ENCODE assay signal across 25 cellular contexts in the genomic region with DNA sequence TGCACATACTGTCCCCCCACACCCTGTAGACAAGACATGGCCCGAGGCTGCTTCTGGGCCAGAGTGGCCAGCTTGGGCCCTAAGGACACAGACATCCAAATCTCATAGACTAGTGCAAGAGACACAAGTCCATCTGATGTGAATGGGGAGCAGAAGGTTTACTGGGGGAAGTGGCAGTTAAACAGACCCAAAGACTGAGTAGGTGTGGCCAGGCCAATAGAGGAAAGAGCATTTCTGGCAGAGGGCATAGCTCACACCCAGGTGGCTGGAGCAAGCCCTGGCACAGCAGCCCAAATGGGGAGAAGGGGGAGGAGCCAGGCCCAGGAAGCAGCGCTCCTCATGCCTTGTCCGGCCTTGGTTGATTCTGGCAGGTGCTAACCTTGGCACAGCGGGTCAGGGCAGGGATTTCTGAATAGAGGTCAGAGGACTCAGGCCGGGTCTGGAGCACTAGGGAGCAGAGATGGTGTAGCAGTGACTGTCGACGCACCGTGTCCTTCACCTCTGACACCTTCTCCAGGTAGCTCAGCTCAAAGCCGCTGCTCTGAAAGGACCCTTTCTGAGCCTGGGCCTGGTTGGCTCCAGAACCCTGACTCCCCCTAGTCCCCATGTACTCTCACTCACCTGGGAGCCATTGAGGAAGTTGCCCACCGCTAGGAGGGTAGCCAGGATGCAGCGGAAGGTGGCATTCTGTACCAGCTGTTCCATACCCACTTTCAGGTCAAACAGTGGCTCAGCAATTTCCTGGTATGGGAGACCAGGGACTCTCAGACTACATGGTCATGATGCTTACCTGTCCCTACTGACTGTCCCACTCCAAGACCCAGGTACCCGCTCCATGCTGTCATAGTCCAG. TPM values are rescaled to one million over a fixed set of nuclear protein-coding genes. Genes with fewer than 3 reads are reported as not detected.
A peak's percentile ranks its signal among the peaks of the same experiment; 100 is the strongest.
DNase-seq lines count a peak whose midpoint lies in the region; ATAC-seq and TF ChIP-seq lines count a peak whose summit lies in the region.
"Had no signal": no experiment of that assay in that cellular context is flagged by ENCODE, and none has a peak within 500 bp of the region (broad histone marks: within the 10 kb centered on the region; RNA-seq: fewer than 3 reads in every experiment).

No MANE protein-coding gene starts in this region.

- H3K9me3 Mint-ChIP-seq in activated naive CD4-positive, alpha-beta T cell treated with anti-CD3 and anti-CD28 coated beads, Interleukin-2, amount 50 U/mL, for 72 hours = no peaks in the 10 kb centered on the region
- no peaks in the 10 kb centered on the region for H3K9me3 Mint-ChIP-seq in endodermal cell
- H3K9me3 Mint-ChIP-seq in stimulated activated effector memory CD8-positive, alpha-beta T cell treated with anti-CD3 and anti-CD28 coated beads, Interleukin-12 subunit alpha, Interleukin-12 subunit beta, amount 100 ng/mL, for 72 hours = no peaks in the 10 kb centered on the region
- H3K9me3 Mint-ChIP-seq: activated CD8-positive, alpha-beta T cell treated with anti-CD3 and anti-CD28 coated beads for 36 hours; nephron progenitor cell; T-cell had no signal

- H2AK5ac ChIP-seq in IMR-90 (ENCODE audit: low read depth, low read length) = no peak overlapping the region

- CTCF ChIA-PET in IMR-90 (lab: Yijun Ruan, JAX) = no interaction called here

- no peak for TF ChIP-seq POLR2A in IMR-90 (IDR thresholded peaks at IDR 0.05; ENCODE audit: low read depth, low read length)

- intact Hi-C loops in IMR-90 (cut with micrococcal nuclease) = no loop called here

- H3K4me2 ChIP-seq in IMR-90 (ENCODE audit: low read depth, low read length) = no peak overlapping the region
- H3K4me2 ChIP-seq: A549 had no signal

- no peak for TF ChIP-seq RAD21 in IMR-90 (IDR thresholded peaks at IDR 0.05; ENCODE audit: low read length)

- H4K20me1 ChIP-seq in IMR-90 (ENCODE audit: insufficient read depth, low read length) = peaks cover 7% of the 10 kb centered on the region; the same call in 1 of the 2 replicates

- ATAC-seq in activated naive CD4-positive, alpha-beta T cell treated with anti-CD3 and anti-CD28 coated beads, Interleukin-2, amount 50 U/mL, for 72 hours = no peak
- ATAC-seq in IMR-90 (ENCODE audit: low read depth) = no peak
- no peak for ATAC-seq in stimulated activated effector memory CD8-positive, alpha-beta T cell treated with anti-CD3 and anti-CD28 coated beads, Interleukin-12 subunit alpha, Interleukin-12 subunit beta, amount 100 ng/mL, for 72 hours
- no peak for ATAC-seq in stimulated activated naive CD8-positive, alpha-beta T cell treated with anti-CD3 and anti-CD28 coated beads, Interleukin-15, Interleukin-2, amounts not matched to agents 100 U/mL and 50 U/mL, for 24 hours
- ATAC-seq: A549; activated CD8-positive, alpha-beta T cell treated with anti-CD3 and anti-CD28 coated beads for 36 hours; lower lobe of right lung; pancreas; sciatic nerve; T-cell had no signal

- H3K27ac ChIP-seq in IMR-90 (ENCODE audit: insufficient read depth, low read length) (no peak overlapping the region), endodermal cell (ENCODE audit: low read depth, low read length) (no peak overlapping the region)
- H3K27ac ChIP-seq: A549, coronary artery, lower lobe of right lung, pancreas, upper lobe of left lung had no signal

- TF ChIP-seq CTCF in IMR-90 (conservative IDR thresholded peaks at IDR 0.05; ENCODE audit: low read depth, low read length) = no peak
- no peak for TF ChIP-seq CTCF in endodermal cell (conservative IDR thresholded peaks at IDR 0.05)

- peaks cover 19 to 62% of the 10 kb centered on the region in 2 experiments for H3K79me1 ChIP-seq in IMR-90 (ENCODE audit: low read depth in 1 of 2, low read length in 2 of 2)

- no peak overlapping the region for H2BK15ac ChIP-seq in IMR-90 (ENCODE audit: low read depth, low read length)

- H4K8ac ChIP-seq in IMR-90 (ENCODE audit: low read depth in 2 of 2, low read length in 2 of 2) = no peak overlapping the region

- no peaks in the 10 kb centered on the region for H3K9me3 ChIP-seq in IMR-90 (ENCODE audit: control insufficient read depth, insufficient read depth, low read length)
- H3K9me3 ChIP-seq in endodermal cell (ENCODE audit: control insufficient read depth, low read length) = no peaks in the 10 kb centered on the region
- H3K9me3 ChIP-seq: A549, lower lobe of right lung, pancreas, upper lobe of left lung had no signal

- no peak overlapping the region for H2AK9ac ChIP-seq in IMR-90 (replicated peaks; ENCODE audit: low read depth, low read length, poor library complexity)

- no peak overlapping the region for H2BK20ac ChIP-seq in IMR-90 (ENCODE audit: low read depth, low read length)

- WGBS in IMR-90 (ENCODE audit: extremely low coverage in 2 of 2, insufficient read length in 1 of 2), 2 experiments = 93% methylated on average over 3 of the region's 12 CpGs; no CpG with 5 or more reads in 1 of the 2 experiments
- WGBS in endodermal cell (ENCODE audit: insufficient coverage in 1 of 2, insufficient read length in 1 of 2), 2 experiments = 93 to 98% methylated on average over 5 to 12 of the region's 12 CpGs

- H2BK5ac ChIP-seq in IMR-90 (ENCODE audit: low read depth, low read length, poor library complexity, severe bottlenecking) = no peak overlapping the region

- H3K36me3 ChIP-seq in IMR-90 (ENCODE audit: control insufficient read depth, insufficient read depth, low read length) (peaks cover 65% of the 10 kb centered on the region), endodermal cell (ENCODE audit: control insufficient read depth, insufficient read depth, low read length) (peaks cover 75% of the 10 kb centered on the region)

- POLR2A ChIA-PET in IMR-90 (lab: Charles Lee; ENCODE audit: unreplicated experiment) = no interaction called here

- no peak overlapping the region for H3K4me3 Mint-ChIP-seq in endodermal cell
- no peak overlapping the region for H3K4me3 Mint-ChIP-seq in stimulated activated effector memory CD8-positive, alpha-beta T cell treated with anti-CD3 and anti-CD28 coated beads, Interleukin-12 subunit alpha, Interleukin-12 subunit beta, amount 100 ng/mL, for 72 hours
- H3K4me3 Mint-ChIP-seq: activated CD8-positive, alpha-beta T cell treated with anti-CD3 and anti-CD28 coated beads for 36 hours; nephron progenitor cell; T-cell had no signal

- no peak overlapping the region for H4K5ac ChIP-seq in IMR-90 (ENCODE audit: low read depth, low read length)

- H3K27me3 ChIP-seq in IMR-90 (ENCODE audit: control insufficient read depth, insufficient read depth, low read length) = no peaks in the 10 kb centered on the region
- no peaks in the 10 kb centered on the region for H3K27me3 ChIP-seq in endodermal cell (ENCODE audit: control insufficient read depth, insufficient read depth, low read length, poor library complexity, severe bottlenecking)
- H3K27me3 ChIP-seq: pancreas, upper lobe of left lung had no signal

- no peak overlapping the region for H2BK120ac ChIP-seq in IMR-90 (ENCODE audit: low read depth, low read length)

- peaks cover 17 to 40% of the 10 kb centered on the region in 2 donors for H3K36me3 Mint-ChIP-seq in activated naive CD4-positive, alpha-beta T cell treated with anti-CD3 and anti-CD28 coated beads, Interleukin-2, amount 50 U/mL, for 72 hours
- peaks cover 53% of the 10 kb centered on the region for H3K36me3 Mint-ChIP-seq in endodermal cell (ENCODE audit: low read depth)
- peaks cover 94% of the 10 kb centered on the region for H3K36me3 Mint-ChIP-seq in stimulated activated effector memory CD8-positive, alpha-beta T cell treated with anti-CD3 and anti-CD28 coated beads, Interleukin-12 subunit alpha, Interleukin-12 subunit beta, amount 100 ng/mL, for 72 hours

- H3K9ac ChIP-seq in IMR-90 (ENCODE audit: low read depth, low read length) (no peak overlapping the region), endodermal cell (ENCODE audit: extremely low read depth, low read length, poor library complexity, severe bottlenecking) (no peak overlapping the region)

- in situ Hi-C loops in IMR-90 (cut with MboI; ENCODE audit: low sequenced_read_pairs) = no loop called here

- peaks cover 10% of the 10 kb centered on the region for H3K4me1 ChIP-seq in IMR-90 (ENCODE audit: control insufficient read depth, insufficient read depth, low read length)
- no peaks in the 10 kb centered on the region for H3K4me1 ChIP-seq in endodermal cell (ENCODE audit: control insufficient read depth, insufficient read depth, low read length)

- H2AFZ ChIP-seq in IMR-90 (replicated peaks; ENCODE audit: low read length, poor library complexity) = peak overlapping the region; percentile 23

- no TSS peak for BruUV-seq in IMR-90 (replicated peaks; lab: Mats Ljungman, UMichigan)

- H4K91ac ChIP-seq in IMR-90 (ENCODE audit: insufficient read depth, low read depth, low read length) = no peak overlapping the region

- no peak overlapping the region for H3K18ac ChIP-seq in IMR-90 (ENCODE audit: low read depth, low read length)

- H3K4me1 Mint-ChIP-seq in endodermal cell = peaks cover 12% of the 10 kb centered on the region
- H3K4me1 Mint-ChIP-seq in stimulated activated effector memory CD8-positive, alpha-beta T cell treated with anti-CD3 and anti-CD28 coated beads, Interleukin-12 subunit alpha, Interleukin-12 subunit beta, amount 100 ng/mL, for 72 hours = peaks cover 37% of the 10 kb centered on the region

- H3K27ac Mint-ChIP-seq in activated naive CD4-positive, alpha-beta T cell treated with anti-CD3 and anti-CD28 coated beads, Interleukin-2, amount 50 U/mL, for 72 hours = peak overlapping the region; percentile 57 to 81
- H3K27ac Mint-ChIP-seq in endodermal cell = no peak overlapping the region
- peak overlapping the region; percentile 65 for H3K27ac Mint-ChIP-seq in stimulated activated effector memory CD8-positive, alpha-beta T cell treated with anti-CD3 and anti-CD28 coated beads, Interleukin-12 subunit alpha, Interleukin-12 subunit beta, amount 100 ng/mL, for 72 hours
- H3K27ac Mint-ChIP-seq: activated CD8-positive, alpha-beta T cell treated with anti-CD3 and anti-CD28 coated beads for 36 hours; nephron progenitor cell; T-cell had no signal

- no peak overlapping the region for H3K23ac ChIP-seq in IMR-90 (ENCODE audit: low read depth, low read length)

- DNase-seq in activated naive CD4-positive, alpha-beta T cell treated with anti-CD3 and anti-CD28 coated beads, Interleukin-2, amount 50 U/mL, for 72 hours (ENCODE audit: low spot score in 2 of 2) = no peak
- no peak for DNase-seq in activated naive CD4-positive, alpha-beta T cell treated with anti-CD3 and anti-CD28 coated beads, Interleukin-2, amount 50 U/mL, for 16 hours
- DNase-seq in IMR-90 (no peak), endodermal cell (peak; percentile 46), cortex of kidney (lab: John Stamatoyannopoulos, UW) (no peak)
- no peak for DNase-seq in stimulated activated effector memory CD8-positive, alpha-beta T cell treated with anti-CD3 and anti-CD28 coated beads, Interleukin-12 subunit alpha, Interleukin-12 subunit beta, amount 100 ng/mL, for 72 hours (ENCODE audit: low spot score in 2 of 2)
- DNase-seq in stimulated activated naive CD4-positive, alpha-beta T cell treated with Interleukin-2 at 50 U/mL for 16 hours (lab: John Stamatoyannopoulos, UW) = no peak
- DNase-seq in stimulated activated naive CD8-positive, alpha-beta T cell treated with anti-CD3 and anti-CD28 coated beads, Interleukin-15, Interleukin-2, amounts not matched to agents 100 U/mL and 50 U/mL, for 24 hours = no peak
- DNase-seq: activated CD4-positive, CD25-positive, alpha-beta regulatory T cell treated with anti-CD3 and anti-CD28 coated beads, Interleukin-2, amount 50 U/mL, for 72 hours; activated CD8-positive, alpha-beta T cell treated with anti-CD3 and anti-CD28 coated beads for 36 hours; activated gamma-delta T cell treated with Interleukin-2 at 50 U/mL for 16 hours; DMS79 treated with DMSO at 0.1 percent for 48 hours; lower lobe of right lung; NCI-H2081 treated with DMSO at 0.1 percent for 48 hours; NCI-H446 treated with DMSO at 0.1 percent for 48 hours; nephron progenitor cell; OCI-M1; SIG-M5; substantia nigra; T-cell had no signal

- H3K14ac ChIP-seq in IMR-90 (replicated peaks; ENCODE audit: low read depth, low read length) = no peak overlapping the region

- H3K56ac ChIP-seq in IMR-90 (ENCODE audit: extremely low read depth, insufficient read depth, low read length) = no peak overlapping the region

- H3K27me3 Mint-ChIP-seq in endodermal cell (ENCODE audit: insufficient read depth) = no peaks in the 10 kb centered on the region
- H3K27me3 Mint-ChIP-seq: activated CD8-positive, alpha-beta T cell treated with anti-CD3 and anti-CD28 coated beads for 36 hours; T-cell had no signal

- H3K4ac ChIP-seq in IMR-90 (ENCODE audit: low read depth, low read length) = no peak overlapping the region

- H3K9me1 ChIP-seq in IMR-90 (ENCODE audit: insufficient read depth, low read length) = peaks cover 4% of the 10 kb centered on the region; the same call in 1 of the 2 replicates

- dilution Hi-C loops in IMR-90 (cut with HindIII; ENCODE audit: low sequenced_read_pairs, unreplicated experiment) = no loop called here

- H3K4me3 ChIP-seq in IMR-90 (ENCODE audit: insufficient read depth, low read depth, low read length) = no peak overlapping the region
- H3K4me3 ChIP-seq in endodermal cell (ENCODE audit: low read length) = no peak overlapping the region
- H3K4me3 ChIP-seq: A549, coronary artery, lower lobe of right lung, pancreas, upper lobe of left lung had no signal

RNA-seq across cellular contexts. Expression of a gene that starts 4.1 kb away (rescaled TPM):
- total RNA-seq in activated naive CD4-positive, alpha-beta T cell treated with anti-CD3 and anti-CD28 coated beads, Interleukin-2, amount 50 U/mL, for 72 hours = 10 to 100 TPM; 28.4 to 35.4 TPM
- total RNA-seq in IMR-90 (2012; rRNA removed) = 41.7 and 65.6 TPM in 2 replicates
- polyA plus RNA-seq in IMR-90 (2012; rRNA removed) = 66.5 and 68.8 TPM in 2 replicates
- polyA plus RNA-seq in IMR-90 (2012; cell fraction: cytosol; rRNA removed) = 73.8 and 83.8 TPM in 2 replicates
- 75.2 and 101 TPM in 2 replicates for polyA plus RNA-seq in IMR-90 (2012; cell fraction: nucleus; rRNA removed; ENCODE audit: low replicate concordance)
- 10 to 100 TPM; 43.1 to 46.4 TPM for total RNA-seq in endodermal cell
- polyA plus RNA-seq in endodermal cell (2013, experiment 1 of 2) = 40.4 TPM
- 36.2 TPM for polyA plus RNA-seq in endodermal cell (2013, experiment 2 of 2)

RNA-seq across cellular contexts. Expression of a gene that starts 16.2 kb away (rescaled TPM):
- total RNA-seq in activated naive CD4-positive, alpha-beta T cell treated with anti-CD3 and anti-CD28 coated beads, Interleukin-2, amount 50 U/mL, for 72 hours = 100 to 1,000 TPM; 104 to 133 TPM
- 13.1 and 13.8 TPM in 2 replicates for total RNA-seq in IMR-90 (2012; rRNA removed)
- 64.0 and 71.4 TPM in 2 replicates for polyA plus RNA-seq in IMR-90 (2012; rRNA removed)
- 41.0 and 42.3 TPM in 2 replicates for polyA plus RNA-seq in IMR-90 (2012; cell fraction: cytosol; rRNA removed)
- polyA plus RNA-seq in IMR-90 (2012; cell fraction: nucleus; rRNA removed; ENCODE audit: low replicate concordance) = 260 and 582 TPM in 2 replicates
- total RNA-seq in endodermal cell = 10 to 100 TPM; 51.7 to 71.9 TPM
- polyA plus RNA-seq in endodermal cell (2013, experiment 1 of 2) = 31.9 TPM
- 31.3 TPM for polyA plus RNA-seq in endodermal cell (2013, experiment 2 of 2)

RNA-seq across cellular contexts. Expression of a gene that starts 17.7 kb away (rescaled TPM):
- 10 to 100 TPM in 1 of 2 donors, 1 to 10 TPM in 1; 8.3 to 13.6 TPM for total RNA-seq in activated naive CD4-positive, alpha-beta T cell treated with anti-CD3 and anti-CD28 coated beads, Interleukin-2, amount 50 U/mL, for 72 hours
- total RNA-seq in IMR-90 (2012; rRNA removed) (1.8 and 2.5 TPM in 2 replicates), endodermal cell (1 to 10 TPM; 8.9 to 9.0 TPM)
- polyA plus RNA-seq in IMR-90 (2012; rRNA removed) = 5.4 and 5.7 TPM in 2 replicates
- polyA plus RNA-seq in IMR-90 (2012; cell fraction: cytosol; rRNA removed) = 2.5 and 4.1 TPM in 2 replicates
- 56.1 and 64.8 TPM in 2 replicates for polyA plus RNA-seq in IMR-90 (2012; cell fraction: nucleus; rRNA removed; ENCODE audit: low replicate concordance)
- polyA plus RNA-seq in endodermal cell (2013, experiment 1 of 2) = 4.8 TPM
- polyA plus RNA-seq in endodermal cell (2013, experiment 2 of 2) = 4.6 TPM

RNA-seq across cellular contexts. Expression of a gene that starts 32.1 kb away (rescaled TPM):
- total RNA-seq in activated naive CD4-positive, alpha-beta T cell treated with anti-CD3 and anti-CD28 coated beads, Interleukin-2, amount 50 U/mL, for 72 hours = 1 to 10 TPM; 4.0 to 7.0 TPM
- total RNA-seq in IMR-90 (2012; rRNA removed) (0.28 and 0.36 TPM in 2 replicates), endodermal cell (1 to 10 TPM; 5.6 to 6.4 TPM)
- 1.6 and 1.9 TPM in 2 replicates for polyA plus RNA-seq in IMR-90 (2012; rRNA removed)
- 0.70 and 0.78 TPM in 2 replicates for polyA plus RNA-seq in IMR-90 (2012; cell fraction: cytosol; rRNA removed)
- polyA plus RNA-seq in IMR-90 (2012; cell fraction: nucleus; rRNA removed; ENCODE audit: low replicate concordance) = 7.2 and 21.3 TPM in 2 replicates
- 2.5 TPM for polyA plus RNA-seq in endodermal cell (2013, experiment 1 of 2)
- 2.4 TPM for polyA plus RNA-seq in endodermal cell (2013, experiment 2 of 2)

RNA-seq across cellular contexts. Expression of a gene that starts 39.1 kb away (rescaled TPM):
- 100 to 1,000 TPM in 1 of 2 donors, 10 to 100 TPM in 1; 71.7 to 104 TPM for total RNA-seq in activated naive CD4-positive, alpha-beta T cell treated with anti-CD3 and anti-CD28 coated beads, Interleukin-2, amount 50 U/mL, for 72 hours
- total RNA-seq in IMR-90 (2012; rRNA removed) = 57.5 and 63.4 TPM in 2 replicates
- 103 and 106 TPM in 2 replicates for polyA plus RNA-seq in IMR-90 (2012; rRNA removed)
- polyA plus RNA-seq in IMR-90 (2012; cell fraction: cytosol; rRNA removed) = 82.1 and 82.4 TPM in 2 replicates
- 415 and 587 TPM in 2 replicates for polyA plus RNA-seq in IMR-90 (2012; cell fraction: nucleus; rRNA removed; ENCODE audit: low replicate concordance)
- 10 to 100 TPM; 71.8 to 72.8 TPM for total RNA-seq in endodermal cell
- polyA plus RNA-seq in endodermal cell (2013, experiment 1 of 2) = 70.8 TPM
- 65.3 TPM for polyA plus RNA-seq in endodermal cell (2013, experiment 2 of 2)
